18 cellular contexts compared by ENCODE assay signal in genomic region chr9:69834591-69835184, GRCh38. TPM values are rescaled to one million over a fixed set of nuclear protein-coding genes. Genes with fewer than 3 reads are reported as not detected.
A peak's percentile ranks its signal among the peaks of the same experiment; 100 is the strongest.
DNase-seq lines count a peak whose midpoint lies in the region; ATAC-seq and TF ChIP-seq lines count a peak whose summit lies in the region.
"Had no signal": no experiment of that assay in that cellular context is flagged by ENCODE, and none has a peak within 500 bp of the region (broad histone marks: within the 10 kb centered on the region; RNA-seq: fewer than 3 reads in every experiment).

No MANE protein-coding gene starts in this region.

- peaks cover 8% of the 10 kb centered on the region for H3K36me3 Mint-ChIP-seq in activated CD4-positive, alpha-beta T cell treated with anti-CD3 and anti-CD28 coated beads, Interleukin-2, amount 10 ng/mL, durations not matched to agents 7 days and 5 days (ENCODE audit: low read depth)
- no peaks in the 10 kb centered on the region for H3K36me3 Mint-ChIP-seq in CD4-positive, alpha-beta T cell (ENCODE audit: low read depth)
- peaks cover 21% of the 10 kb centered on the region for H3K36me3 Mint-ChIP-seq in T-helper 2 cell treated with Interferon-gamma antibody and Interleukin-4, amounts not matched to agents 5 μg/mL and 100 μg/mL, for 36 hours (ENCODE audit: low read depth)
- peaks cover 0 to 16% (median 0%) of the 10 kb centered on the region in 5 donors for H3K36me3 Mint-ChIP-seq in naive thymus-derived CD4-positive, alpha-beta T cell

- intact Hi-C loops in CD4-positive, alpha-beta T cell (cut with DNase I, micrococcal nuclease) = no loop called here
- intact Hi-C loops in naive thymus-derived CD4-positive, alpha-beta T cell (cut with micrococcal nuclease) = loop anchor here in 1 of 2 donors (2.0 kb wide), 2 partner anchors 14 to 76 kb away; partner anchors contain the start of gene CFAP95
- intact Hi-C loops in lower lobe of right lung (cut with DNase I) = no loop called here

- H3K36me3 ChIP-seq in naive thymus-derived CD4-positive, alpha-beta T cell (ENCODE audit: control insufficient read depth in 2 of 3, insufficient read depth in 3 of 3, low read length in 3 of 3) = no peaks in the 10 kb centered on the region
- H3K36me3 ChIP-seq in lower lobe of right lung = no peaks in the 10 kb centered on the region

- no peak for TF ChIP-seq CTCF in CD4-positive, alpha-beta T cell (IDR thresholded peaks at IDR 0.05)
- no peak for TF ChIP-seq CTCF in lower lobe of right lung (IDR thresholded peaks at IDR 0.05)

- peaks cover 8% of the 10 kb centered on the region for H3K9me3 Mint-ChIP-seq in activated CD4-positive, alpha-beta T cell treated with anti-CD3 and anti-CD28 coated beads, Interleukin-2, amount 10 ng/mL, durations not matched to agents 7 days and 5 days
- H3K9me3 Mint-ChIP-seq in CD4-positive, alpha-beta T cell = no peaks in the 10 kb centered on the region
- peaks cover 20% of the 10 kb centered on the region for H3K9me3 Mint-ChIP-seq in T-helper 2 cell treated with Interferon-gamma antibody and Interleukin-4, amounts not matched to agents 5 μg/mL and 100 μg/mL, for 36 hours
- H3K9me3 Mint-ChIP-seq in naive thymus-derived CD4-positive, alpha-beta T cell = peaks cover 0 to 3% (median 0%) of the 10 kb centered on the region in 11 donors
- H3K9me3 Mint-ChIP-seq: GM23338 had no signal

- H3K9me3 ChIP-seq in CD4-positive, alpha-beta T cell (ENCODE audit: control insufficient read depth, low read length) = no peaks in the 10 kb centered on the region
- no peaks in the 10 kb centered on the region for H3K9me3 ChIP-seq in naive thymus-derived CD4-positive, alpha-beta T cell (ENCODE audit: control insufficient read depth in 2 of 3, low read length in 3 of 3)
- H3K9me3 ChIP-seq in lower lobe of right lung = no peaks in the 10 kb centered on the region

- H3K27ac ChIP-seq in CD4-positive, alpha-beta T cell (ENCODE audit: low read depth, low read length) = no peak overlapping the region
- no peak overlapping the region for H3K27ac ChIP-seq in naive thymus-derived CD4-positive, alpha-beta T cell (ENCODE audit: low read depth, low read length)
- H3K27ac ChIP-seq in lower lobe of right lung = no peak overlapping the region
- H3K27ac ChIP-seq: RWPE1 had no signal

- peak overlapping the region; percentile 89 for H3K27ac Mint-ChIP-seq in activated CD4-positive, alpha-beta T cell treated with anti-CD3 and anti-CD28 coated beads, Interleukin-2, amount 10 ng/mL, durations not matched to agents 7 days and 5 days
- peak overlapping the region; percentile 52 for H3K27ac Mint-ChIP-seq in CD4-positive, alpha-beta T cell
- H3K27ac Mint-ChIP-seq in T-helper 2 cell treated with Interferon-gamma antibody and Interleukin-4, amounts not matched to agents 5 μg/mL and 100 μg/mL, for 36 hours = peak overlapping the region; percentile 89
- peak overlapping the region in 7 of 9 donors; percentile 16 to 77 (median 51) for H3K27ac Mint-ChIP-seq in naive thymus-derived CD4-positive, alpha-beta T cell

- peaks cover 51% of the 10 kb centered on the region for H3K4me1 Mint-ChIP-seq in activated CD4-positive, alpha-beta T cell treated with anti-CD3 and anti-CD28 coated beads, Interleukin-2, amount 10 ng/mL, durations not matched to agents 7 days and 5 days
- peaks cover 33% of the 10 kb centered on the region for H3K4me1 Mint-ChIP-seq in CD4-positive, alpha-beta T cell (ENCODE audit: low read depth)
- H3K4me1 Mint-ChIP-seq in T-helper 2 cell treated with Interferon-gamma antibody and Interleukin-4, amounts not matched to agents 5 μg/mL and 100 μg/mL, for 36 hours (ENCODE audit: low read depth) = peaks cover 53% of the 10 kb centered on the region
- H3K4me1 Mint-ChIP-seq in naive thymus-derived CD4-positive, alpha-beta T cell = peaks cover 10 to 48% (median 32%) of the 10 kb centered on the region in 7 donors

- H3K27me3 ChIP-seq in CD4-positive, alpha-beta T cell (ENCODE audit: control insufficient read depth, insufficient read depth, low read length) = no peaks in the 10 kb centered on the region
- no peaks in the 10 kb centered on the region for H3K27me3 ChIP-seq in naive thymus-derived CD4-positive, alpha-beta T cell (ENCODE audit: control insufficient read depth in 2 of 2, insufficient read depth in 2 of 2, low read length in 2 of 2)
- no peaks in the 10 kb centered on the region for H3K27me3 ChIP-seq in lower lobe of right lung (ENCODE audit: low read depth)

- POLR2A ChIA-PET in activated CD4-positive, alpha-beta T cell treated with anti-CD3 and anti-CD28 coated beads, Interleukin-2, amount 10 ng/mL, durations not matched to agents 7 days and 5 days (lab: Charles Lee) = no interaction called here
- POLR2A ChIA-PET in CD4-positive, alpha-beta T cell (lab: Charles Lee) = interaction anchor here (0.6 kb wide), 1 partner anchor 8 kb away, joined by 3 read pairs; no protein-coding TSS in a partner anchor
- POLR2A ChIA-PET in naive thymus-derived CD4-positive, alpha-beta T cell (lab: Charles Lee) = no interaction called here

- CTCF ChIA-PET in activated CD4-positive, alpha-beta T cell treated with anti-CD3 and anti-CD28 coated beads, Interleukin-2, amount 10 ng/mL, durations not matched to agents 7 days and 5 days (lab: Charles Lee) = interaction anchor here (1.3 to 1.8 kb wide), 3 partner anchors 11 to 20 kb away, joined by 3 to 4 read pairs (median 4); no protein-coding TSS in a partner anchor
- CTCF ChIA-PET in CD4-positive, alpha-beta T cell (lab: Charles Lee) = no interaction called here
- CTCF ChIA-PET in naive thymus-derived CD4-positive, alpha-beta T cell (lab: Charles Lee) = interaction anchor here (1.0 to 1.3 kb wide), 2 partner anchors 8 to 26 kb away, joined by 3 read pairs; no protein-coding TSS in a partner anchor

- peak overlapping the region; percentile 35 for H3K4me3 Mint-ChIP-seq in activated CD4-positive, alpha-beta T cell treated with anti-CD3 and anti-CD28 coated beads, Interleukin-2, amount 10 ng/mL, durations not matched to agents 7 days and 5 days
- peak overlapping the region; percentile 49 for H3K4me3 Mint-ChIP-seq in CD4-positive, alpha-beta T cell
- peak overlapping the region; percentile 71 for H3K4me3 Mint-ChIP-seq in T-helper 2 cell treated with Interferon-gamma antibody and Interleukin-4, amounts not matched to agents 5 μg/mL and 100 μg/mL, for 36 hours
- H3K4me3 Mint-ChIP-seq in naive thymus-derived CD4-positive, alpha-beta T cell = peak overlapping the region in 8 of 10 donors; percentile 29 to 72 (median 56)
- H3K4me3 Mint-ChIP-seq: GM23338 had no signal

- H3K4me1 ChIP-seq in naive thymus-derived CD4-positive, alpha-beta T cell (ENCODE audit: control insufficient read depth in 2 of 2, insufficient read depth in 2 of 2, low read length in 2 of 2) = peaks cover 0 to 13% of the 10 kb centered on the region in 2 donors
- no peaks in the 10 kb centered on the region for H3K4me1 ChIP-seq in lower lobe of right lung

- ATAC-seq in CD4-positive, alpha-beta T cell (ENCODE audit: poor library complexity) = peak; percentile 62
- ATAC-seq in naive thymus-derived CD4-positive, alpha-beta T cell = peak; percentile 70
- ATAC-seq in lower lobe of right lung = no peak
- ATAC-seq: GM23338, K562 had no signal

- DNase-seq in activated CD4-positive, alpha-beta T cell treated with anti-CD3 and anti-CD28 coated beads, Interleukin-2, amount 10 ng/mL, durations not matched to agents 7 days and 5 days = no peak
- DNase-seq in activated CD4-positive, alpha-beta T cell treated with anti-CD3 and anti-CD28 coated beads for 1 hour = no peak
- DNase-seq in CD4-positive, alpha-beta T cell = no peak
- no peak for DNase-seq in T-helper 2 cell treated with Interferon-gamma antibody and Interleukin-4, amounts not matched to agents 5 μg/mL and 100 μg/mL, for 36 hours (ENCODE audit: low spot score)
- peak in 4 of 9 donors; percentile 15 to 30 (median 25) for DNase-seq in naive thymus-derived CD4-positive, alpha-beta T cell
- no peak for DNase-seq in lower lobe of right lung
- DNase-seq in SIG-M5 (lab: John Stamatoyannopoulos, UW) = no peak
- DNase-seq in DMS53 treated with DMSO at 0.1 percent for 48 hours (lab: John Stamatoyannopoulos, UW; ENCODE audit: unreplicated experiment) = no peak
- DNase-seq: DND-41; GDM1; NCI-H1048; NCI-H146; NCI-H226; NCI-H526; NK-92 treated with Interleukin-12 subunit alpha and Interleukin-12 subunit beta, amount 100 ng/mL, for 24 hours had no signal

- no peak overlapping the region for H3K4me3 ChIP-seq in naive thymus-derived CD4-positive, alpha-beta T cell (ENCODE audit: low read length)
- no peak overlapping the region for H3K4me3 ChIP-seq in lower lobe of right lung
- H3K4me3 ChIP-seq: GM23338, K562 had no signal

- H3K27me3 Mint-ChIP-seq in activated CD4-positive, alpha-beta T cell treated with anti-CD3 and anti-CD28 coated beads, Interleukin-2, amount 10 ng/mL, durations not matched to agents 7 days and 5 days = peaks cover 1% of the 10 kb centered on the region
- H3K27me3 Mint-ChIP-seq in CD4-positive, alpha-beta T cell = no peaks in the 10 kb centered on the region
- H3K27me3 Mint-ChIP-seq in T-helper 2 cell treated with Interferon-gamma antibody and Interleukin-4, amounts not matched to agents 5 μg/mL and 100 μg/mL, for 36 hours (ENCODE audit: low read depth) = no peaks in the 10 kb centered on the region
- H3K27me3 Mint-ChIP-seq in naive thymus-derived CD4-positive, alpha-beta T cell = no peaks in the 10 kb centered on the region

RNA-seq across cellular contexts. Expression of gene CFAP95, which starts 14.1 kb away (rescaled TPM):
- total RNA-seq in activated CD4-positive, alpha-beta T cell treated with anti-CD3 and anti-CD28 coated beads, Interleukin-2, amount 10 ng/mL, durations not matched to agents 7 days and 5 days = not detected
- not detected for total RNA-seq in CD4-positive, alpha-beta T cell
- total RNA-seq in naive thymus-derived CD4-positive, alpha-beta T cell = not detected
- under 1 TPM in 1 of 2 donors, not detected in 1; 0.44 TPM for polyA plus RNA-seq in naive thymus-derived CD4-positive, alpha-beta T cell
- total RNA-seq in lower lobe of right lung = 5.2 TPM

Comparison
In these comparisons a context has a peak if more than half of its experiments do, and no peak if none do; other contexts are left out.
1. ATAC-seq: peak in CD4-positive, alpha-beta T cell (single experiment) and naive thymus-derived CD4-positive, alpha-beta T cell (single experiment); none in lower lobe of right lung (0 of 2).
2. Peak in every context shown above with its lines, with median percentiles within 50 percentile points of each other: H3K27ac Mint-ChIP-seq and H3K4me3 Mint-ChIP-seq.